ENCODE assay signal across 2 cellular contexts in the genomic region with DNA sequence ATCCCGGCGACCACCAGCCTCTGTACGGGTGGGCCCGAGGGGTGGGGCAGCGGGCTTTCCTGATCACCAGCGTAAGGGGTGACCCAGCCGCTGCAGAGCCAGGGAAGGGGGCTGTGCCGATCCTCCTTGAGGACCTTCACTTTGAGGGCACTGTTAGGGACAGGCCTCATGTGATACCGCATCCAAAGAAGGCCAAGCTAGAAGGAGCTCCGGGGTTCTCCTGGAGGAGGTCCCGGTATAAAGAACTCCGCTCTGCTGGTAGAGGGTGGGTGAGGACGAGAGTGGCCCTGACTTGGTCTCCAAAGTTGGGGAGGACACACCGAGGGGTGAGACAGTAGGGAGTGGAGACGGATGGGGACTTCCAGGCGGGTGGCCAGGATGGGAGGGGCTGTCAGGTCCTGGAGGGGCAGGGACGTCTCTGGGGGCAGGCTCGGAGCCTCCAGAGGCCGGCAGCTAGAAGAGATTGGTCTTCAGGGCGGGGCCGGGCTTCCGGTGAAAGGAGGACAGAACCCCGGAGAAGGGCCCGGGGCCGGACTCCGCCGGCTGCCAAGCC.
A peak's percentile ranks its signal among the peaks of the same experiment; 100 is the strongest.
TF ChIP-seq lines count a peak whose summit lies in the region.

No MANE protein-coding gene starts in this region.

TF ChIP-seq in A549, 52 proteins besides CTCF, POLR2A, EP300 and RAD21 (continued from another document):
- TF ChIP-seq MAZ (IDR thresholded peaks at IDR 0.05; ENCODE audit: borderline replicate concordance, low read depth, low read length): no peak
- 0 out of 2 replicates have a peak, but pooled peaks have one; percentile 81 for TF ChIP-seq POLR2AphosphoS2 (conservative IDR thresholded peaks at IDR 0.05; ENCODE audit: low read length)
- TF ChIP-seq, protein P1, sequence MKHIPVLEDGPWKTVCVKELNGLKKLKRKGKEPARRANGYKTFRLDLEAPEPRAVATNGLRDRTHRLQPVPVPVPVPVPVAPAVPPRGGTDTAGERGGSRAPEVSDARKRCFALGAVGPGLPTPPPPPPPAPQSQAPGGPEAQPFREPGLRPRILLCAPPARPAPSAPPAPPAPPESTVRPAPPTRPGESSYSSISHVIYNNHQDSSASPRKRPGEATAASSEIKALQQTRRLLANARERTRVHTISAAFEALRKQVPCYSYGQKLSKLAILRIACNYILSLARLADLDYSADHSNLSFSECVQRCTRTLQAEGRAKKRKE (CRISPR knock-in tag; IDR thresholded peaks at IDR 0.05; ENCODE audit: low read depth): no peak
- TF ChIP-seq PHF8 (IDR thresholded peaks at IDR 0.05; ENCODE audit: borderline replicate concordance, low read depth): no peak

TF ChIP-seq in SK-N-SH treated with all-trans-retinoic acid at 6 μM for 48 hours, 23 proteins besides CTCF, POLR2A, EP300 and RAD21 (continued from another document):
- TF ChIP-seq, protein P2, sequence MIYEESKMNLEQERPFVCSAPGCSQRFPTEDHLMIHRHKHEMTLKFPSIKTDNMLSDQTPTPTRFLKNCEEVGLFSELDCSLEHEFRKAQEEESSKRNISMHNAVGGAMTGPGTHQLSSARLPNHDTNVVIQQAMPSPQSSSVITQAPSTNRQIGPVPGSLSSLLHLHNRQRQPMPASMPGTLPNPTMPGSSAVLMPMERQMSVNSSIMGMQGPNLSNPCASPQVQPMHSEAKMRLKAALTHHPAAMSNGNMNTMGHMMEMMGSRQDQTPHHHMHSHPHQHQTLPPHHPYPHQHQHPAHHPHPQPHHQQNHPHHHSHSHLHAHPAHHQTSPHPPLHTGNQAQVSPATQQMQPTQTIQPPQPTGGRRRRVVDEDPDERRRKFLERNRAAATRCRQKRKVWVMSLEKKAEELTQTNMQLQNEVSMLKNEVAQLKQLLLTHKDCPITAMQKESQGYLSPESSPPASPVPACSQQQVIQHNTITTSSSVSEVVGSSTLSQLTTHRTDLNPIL (CRISPR knock-in tag; IDR thresholded peaks at IDR 0.05; ENCODE audit: low read depth): peak; percentile 43
- TF ChIP-seq CSDC2 (CRISPR knock-in tag; IDR thresholded peaks at IDR 0.05) (no peak), ZC3H10 (CRISPR knock-in tag; IDR thresholded peaks at IDR 0.05) (no peak), BACH2 (CRISPR knock-in tag; IDR thresholded peaks at IDR 0.05; ENCODE audit: borderline replicate concordance) (no peak), ESRRG (CRISPR knock-in tag; IDR thresholded peaks at IDR 0.05) (0 out of 2 replicates have a peak, but pooled peaks have one; percentile 34), TOX (CRISPR knock-in tag; IDR thresholded peaks at IDR 0.05; ENCODE audit: borderline replicate concordance) (0 out of 2 replicates have a peak, but pooled peaks have one; percentile 37)
- TF ChIP-seq, protein P3, sequence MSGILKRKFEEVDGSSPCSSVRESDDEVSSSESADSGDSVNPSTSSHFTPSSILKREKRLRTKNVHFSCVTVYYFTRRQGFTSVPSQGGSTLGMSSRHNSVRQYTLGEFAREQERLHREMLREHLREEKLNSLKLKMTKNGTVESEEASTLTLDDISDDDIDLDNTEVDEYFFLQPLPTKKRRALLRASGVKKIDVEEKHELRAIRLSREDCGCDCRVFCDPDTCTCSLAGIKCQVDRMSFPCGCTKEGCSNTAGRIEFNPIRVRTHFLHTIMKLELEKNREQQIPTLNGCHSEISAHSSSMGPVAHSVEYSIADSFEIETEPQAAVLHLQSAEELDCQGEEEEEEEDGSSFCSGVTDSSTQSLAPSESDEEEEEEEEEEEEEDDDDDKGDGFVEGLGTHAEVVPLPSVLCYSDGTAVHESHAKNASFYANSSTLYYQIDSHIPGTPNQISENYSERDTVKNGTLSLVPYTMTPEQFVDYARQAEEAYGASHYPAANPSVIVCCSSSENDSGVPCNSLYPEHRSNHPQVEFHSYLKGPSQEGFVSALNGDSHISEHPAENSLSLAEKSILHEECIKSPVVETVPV (CRISPR knock-in tag; IDR thresholded peaks at IDR 0.05): peak; percentile 71; the same call in 1 of the 2 replicates
